ENCODE assay signal across 18 cellular contexts in the genomic region with DNA sequence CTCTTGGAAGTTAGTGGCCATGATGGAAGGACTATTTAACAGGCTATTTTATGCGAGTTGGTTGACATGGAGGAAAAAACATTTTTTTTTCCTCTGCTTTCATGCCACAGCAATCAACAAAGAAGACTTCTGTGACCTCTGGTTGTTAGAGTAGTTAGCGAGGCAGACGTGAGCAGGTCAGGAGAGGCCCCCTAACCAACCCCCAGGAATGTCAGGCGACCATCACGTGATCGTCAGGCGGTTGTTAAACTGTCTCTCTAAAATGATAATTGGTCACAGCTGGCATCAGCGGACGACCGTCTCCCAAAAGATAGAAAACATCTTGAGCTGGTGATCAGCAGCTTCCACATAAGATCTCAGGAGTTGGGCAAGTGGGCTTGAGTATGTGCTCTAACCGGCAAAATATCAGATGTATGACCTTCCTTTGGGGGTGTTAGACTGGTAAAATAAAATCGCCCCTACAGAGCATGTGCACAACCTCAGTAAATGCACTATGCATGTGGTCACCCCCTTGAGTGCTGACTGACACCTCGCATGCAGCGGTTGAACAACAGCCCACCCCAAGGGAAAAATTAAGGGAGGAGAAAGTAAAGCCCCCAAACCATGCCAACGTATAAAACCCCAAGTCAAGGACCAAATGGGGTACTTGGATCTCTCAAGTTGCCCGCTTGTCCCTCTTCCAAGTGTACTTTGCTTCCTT. TPM values are rescaled to one million over a fixed set of nuclear protein-coding genes. Genes with fewer than 3 reads are reported as not detected.
DNase-seq lines count a peak whose midpoint lies in the region; ATAC-seq and TF ChIP-seq lines count a peak whose summit lies in the region.
"Had no signal": no experiment of that assay in that cellular context is flagged by ENCODE, and none has a peak within 500 bp of the region (broad histone marks: within the 10 kb centered on the region; RNA-seq: fewer than 3 reads in every experiment).

No MANE protein-coding gene starts in this region.

- no peaks in the 10 kb centered on the region for H3K9me3 Mint-ChIP-seq in activated CD8-positive, alpha-beta T cell treated with anti-CD3 and anti-CD28 coated beads, Interleukin-2, amount 10 ng/mL, durations not matched to agents 7 days and 5 days (ENCODE audit: insufficient read depth)
- H3K9me3 Mint-ChIP-seq: activated CD4-positive, alpha-beta memory T cell treated with anti-CD3 and anti-CD28 coated beads for 36 hours; activated T-cell treated with anti-CD3 and anti-CD28 coated beads, Interleukin-2, amount 50 U/mL, for 4 hours; dendritic cell treated with granulocyte-macrophage colony-stimulating factor and Interleukin-4, amounts not matched to agents 40 ng/mL and 50 ng/mL, for 4 days had no signal

- peaks cover 32% of the 10 kb centered on the region for H3K27me3 Mint-ChIP-seq in activated CD8-positive, alpha-beta T cell treated with anti-CD3 and anti-CD28 coated beads, Interleukin-2, amount 10 ng/mL, durations not matched to agents 7 days and 5 days (ENCODE audit: low read depth)
- H3K27me3 Mint-ChIP-seq: activated CD4-positive, alpha-beta memory T cell treated with anti-CD3 and anti-CD28 coated beads for 36 hours had no signal

- H3K27ac ChIP-seq in osteoblast (ENCODE audit: low read depth, low read length) (no peak overlapping the region), upper lobe of right lung (no peak overlapping the region)

- CTCF ChIA-PET in activated CD8-positive, alpha-beta T cell treated with anti-CD3 and anti-CD28 coated beads, Interleukin-2, amount 10 ng/mL, durations not matched to agents 7 days and 5 days (lab: Charles Lee) = no interaction called here

- no peaks in the 10 kb centered on the region for H4K20me1 ChIP-seq in osteoblast (ENCODE audit: insufficient read depth, low read length)

- no peaks in the 10 kb centered on the region for H3K36me3 Mint-ChIP-seq in activated CD8-positive, alpha-beta T cell treated with anti-CD3 and anti-CD28 coated beads, Interleukin-2, amount 10 ng/mL, durations not matched to agents 7 days and 5 days (ENCODE audit: low read depth)
- H3K36me3 Mint-ChIP-seq: activated CD4-positive, alpha-beta memory T cell treated with anti-CD3 and anti-CD28 coated beads for 36 hours; activated naive CD8-positive, alpha-beta T cell; brain had no signal

- H3K4me3 ChIP-seq in fibroblast of villous mesenchyme (ENCODE audit: low read depth, low read length) (no peak overlapping the region), osteoblast (ENCODE audit: insufficient read depth, low read length) (no peak overlapping the region), upper lobe of right lung (no peak overlapping the region)
- H3K4me3 ChIP-seq: HAP-1 had no signal

- H3K9me3 ChIP-seq in osteoblast (ENCODE audit: low read depth, low read length) (no peaks in the 10 kb centered on the region), upper lobe of right lung (no peaks in the 10 kb centered on the region)
- H3K9me3 ChIP-seq: HAP-1 had no signal

- no peak overlapping the region for H3K4me3 Mint-ChIP-seq in activated CD8-positive, alpha-beta T cell treated with anti-CD3 and anti-CD28 coated beads, Interleukin-2, amount 10 ng/mL, durations not matched to agents 7 days and 5 days
- H3K4me3 Mint-ChIP-seq: activated CD4-positive, alpha-beta memory T cell treated with anti-CD3 and anti-CD28 coated beads for 36 hours; activated naive CD8-positive, alpha-beta T cell; activated T-cell treated with anti-CD3 and anti-CD28 coated beads, Interleukin-2, amount 50 U/mL, for 4 hours; brain; dendritic cell treated with granulocyte-macrophage colony-stimulating factor and Interleukin-4, amounts not matched to agents 40 ng/mL and 50 ng/mL, for 4 days had no signal

- H2AFZ ChIP-seq in osteoblast (ENCODE audit: low read length) = peak overlapping the region; percentile 37

- no peaks in the 10 kb centered on the region for H3K36me3 ChIP-seq in osteoblast (ENCODE audit: insufficient read depth, low read length)
- no peaks in the 10 kb centered on the region for H3K36me3 ChIP-seq in upper lobe of right lung
- H3K36me3 ChIP-seq: HAP-1 had no signal

- H3K4me1 ChIP-seq in osteoblast (ENCODE audit: insufficient read depth, low read length) (peaks cover 9% of the 10 kb centered on the region), upper lobe of right lung (no peaks in the 10 kb centered on the region)
- H3K4me1 ChIP-seq: HAP-1 had no signal

- no peaks in the 10 kb centered on the region for H3K4me1 Mint-ChIP-seq in activated CD8-positive, alpha-beta T cell treated with anti-CD3 and anti-CD28 coated beads, Interleukin-2, amount 10 ng/mL, durations not matched to agents 7 days and 5 days (ENCODE audit: low read depth)

- DNase-seq in EL = peak; percentile 44
- DNase-seq in NCI-H69 (lab: John Stamatoyannopoulos, UW) = peak; percentile 15
- DNase-seq in fibroblast of villous mesenchyme (ENCODE audit: low read depth) = peak; percentile 95
- DNase-seq in osteoblast (ENCODE audit: insufficient read length, low spot score, missing footprints) = no peak
- no peak for DNase-seq in activated CD8-positive, alpha-beta T cell treated with anti-CD3 and anti-CD28 coated beads, Interleukin-2, amount 10 ng/mL, durations not matched to agents 7 days and 5 days
- no peak for DNase-seq in upper lobe of right lung
- DNase-seq: activated CD4-positive, alpha-beta memory T cell treated with anti-CD3 and anti-CD28 coated beads for 36 hours; activated T-cell treated with anti-CD3 and anti-CD28 coated beads, Interleukin-2, amount 50 U/mL, for 4 hours; GF-D8; mammary epithelial cell; NCI-H1417; T-helper 1 cell had no signal

- no peak for ATAC-seq in HG02588 (IDR thresholded peaks at IDR 0.05; ENCODE audit: unreplicated experiment)
- no peak for ATAC-seq in GM21381 (IDR thresholded peaks at IDR 0.05; ENCODE audit: unreplicated experiment)
- no peak for ATAC-seq in activated CD8-positive, alpha-beta T cell treated with anti-CD3 and anti-CD28 coated beads, Interleukin-2, amount 10 ng/mL, durations not matched to agents 7 days and 5 days
- no peak for ATAC-seq in upper lobe of right lung
- ATAC-seq: activated T-cell treated with anti-CD3 and anti-CD28 coated beads, Interleukin-2, amount 50 U/mL, for 4 hours had no signal

- H3K27me3 ChIP-seq in osteoblast (ENCODE audit: insufficient read depth, low read length) = no peaks in the 10 kb centered on the region
- no peaks in the 10 kb centered on the region for H3K27me3 ChIP-seq in upper lobe of right lung

- no peak for TF ChIP-seq CTCF in fibroblast of villous mesenchyme (IDR thresholded peaks at IDR 0.05; ENCODE audit: insufficient read depth, low read depth, low read length)
- no peak for TF ChIP-seq CTCF in osteoblast (IDR thresholded peaks at IDR 0.05; ENCODE audit: extremely low read depth, low read depth, low read length)
- TF ChIP-seq CTCF in upper lobe of right lung (IDR thresholded peaks at IDR 0.05) = no peak

- intact Hi-C loops in upper lobe of right lung (cut with DNase I) = no loop called here

- H3K27ac Mint-ChIP-seq in activated CD8-positive, alpha-beta T cell treated with anti-CD3 and anti-CD28 coated beads, Interleukin-2, amount 10 ng/mL, durations not matched to agents 7 days and 5 days = no peak overlapping the region
- H3K27ac Mint-ChIP-seq: activated naive CD8-positive, alpha-beta T cell; dendritic cell treated with granulocyte-macrophage colony-stimulating factor and Interleukin-4, amounts not matched to agents 40 ng/mL and 50 ng/mL, for 4 days had no signal

- H3K4me2 ChIP-seq in osteoblast (ENCODE audit: insufficient read depth, low read length) = no peak overlapping the region

- POLR2A ChIA-PET in activated CD8-positive, alpha-beta T cell treated with anti-CD3 and anti-CD28 coated beads, Interleukin-2, amount 10 ng/mL, durations not matched to agents 7 days and 5 days (lab: Charles Lee) = no interaction called here

- no peaks in the 10 kb centered on the region for H3K79me2 ChIP-seq in osteoblast (ENCODE audit: insufficient read depth, low read length)

RNA-seq across cellular contexts. Expression of a gene that starts 20.9 kb away (rescaled TPM):
- total RNA-seq in fibroblast of villous mesenchyme (33.2 and 37.1 TPM in 2 replicates), osteoblast (12.7 and 19.5 TPM in 2 replicates), upper lobe of right lung (17.5 TPM)
- total RNA-seq in activated CD8-positive, alpha-beta T cell treated with anti-CD3 and anti-CD28 coated beads, Interleukin-2, amount 10 ng/mL, durations not matched to agents 7 days and 5 days = 10 to 100 TPM; 14.8 to 18.5 TPM

Comparison
In these comparisons a context has a peak if more than half of its experiments do, and no peak if none do; other contexts are left out.
1. DNase-seq: peak in EL (single experiment), NCI-H69 (single experiment) and fibroblast of villous mesenchyme (single experiment); none in osteoblast (single experiment), activated CD8-positive, alpha-beta T cell treated with anti-CD3 and anti-CD28 coated beads, Interleukin-2, amount 10 ng/mL, durations not matched to agents 7 days and 5 days (single experiment) and upper lobe of right lung (single experiment).